8 cellular contexts compared by ENCODE assay signal in the genomic region with DNA sequence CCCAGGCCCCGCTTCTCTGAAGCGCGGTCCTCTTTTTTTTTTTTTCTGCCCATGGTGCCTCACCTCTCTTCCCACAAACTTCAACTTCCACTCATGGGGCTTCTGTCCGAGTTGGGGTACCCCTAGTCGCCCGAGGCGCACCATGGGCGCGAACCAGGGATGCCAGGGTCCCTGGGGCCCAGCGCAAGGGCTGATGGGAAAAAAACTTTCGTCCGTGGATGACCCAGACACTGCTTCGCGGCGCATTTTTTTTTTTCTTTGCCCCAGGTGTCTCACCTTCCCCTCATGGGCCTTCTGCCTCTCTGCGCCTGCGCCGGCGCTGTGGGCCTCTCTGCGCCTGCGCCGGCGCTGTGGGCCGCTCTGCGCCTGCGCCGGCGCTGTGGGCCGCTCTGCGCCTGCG.
DNase-seq lines count a peak whose midpoint lies in the region; ATAC-seq and TF ChIP-seq lines count a peak whose summit lies in the region.
"Not testable (repeated sequence)": the region's sequence is repeated elsewhere in the genome, so short reads cannot be mapped to it uniquely, and the experiment has no call there.

No MANE protein-coding gene starts in this region.

- POLR2A ChIA-PET in AG04449 (lab: Yijun Ruan, JAX); activated CD4-positive, alpha-beta memory T cell treated with anti-CD3 and anti-CD28 coated beads, Interleukin-2, amount 10 ng/mL, durations not matched to agents 7 days and 5 days (lab: Charles Lee): not testable (repeated sequence)

- peak overlapping the region; percentile 62 for H3K4me3 ChIP-seq in AG04449 (ENCODE audit: low read depth, low read length)
- H3K4me3 ChIP-seq in GM12865 (ENCODE audit: low read depth, low read length): peak overlapping the region; percentile 46
- peak overlapping the region; percentile 44 for H3K4me3 ChIP-seq in fibroblast of the aortic adventitia (ENCODE audit: low read depth, low read length)
- H3K4me3 ChIP-seq in osteoblast (ENCODE audit: insufficient read depth, low read length): peak overlapping the region; percentile 64
- peak overlapping the region; percentile 62 for H3K4me3 ChIP-seq in thoracic aorta

- H4K20me1 ChIP-seq in osteoblast (ENCODE audit: insufficient read depth, low read length): not testable (repeated sequence)

- not testable (repeated sequence) for H3K27me3 Mint-ChIP-seq in activated CD4-positive, alpha-beta memory T cell treated with anti-CD3 and anti-CD28 coated beads, Interleukin-2, amount 10 ng/mL, durations not matched to agents 7 days and 5 days; activated naive CD8-positive, alpha-beta T cell

- H3K79me2 ChIP-seq in osteoblast (ENCODE audit: insufficient read depth, low read length): not testable (repeated sequence)

- ATAC-seq in thoracic aorta (ENCODE audit: insufficient number of reproducible peaks, low FRiP score, low read depth): not testable (repeated sequence)

- CTCF ChIA-PET in AG04449 (lab: Yijun Ruan, JAX); activated CD4-positive, alpha-beta memory T cell treated with anti-CD3 and anti-CD28 coated beads, Interleukin-2, amount 10 ng/mL, durations not matched to agents 7 days and 5 days (lab: Charles Lee): not testable (repeated sequence)

- DNase-seq in AG04449 (ENCODE audit: low read depth, low spot score); activated CD4-positive, alpha-beta memory T cell treated with anti-CD3 and anti-CD28 coated beads, Interleukin-2, amount 10 ng/mL, durations not matched to agents 7 days and 5 days; fibroblast of the aortic adventitia (ENCODE audit: low read depth); osteoblast (ENCODE audit: insufficient read length, low spot score, missing footprints); thoracic aorta (ENCODE audit: low spot score): not testable (repeated sequence)
- peak; percentile 13 for DNase-seq in GM12865 (ENCODE audit: low read depth)
- DNase-seq in SK-MEL-5 (ENCODE audit: low read depth, low spot score): peak; percentile 3

- TF ChIP-seq CTCF in AG04449 (IDR thresholded peaks at IDR 0.05; ENCODE audit: insufficient read depth, low read length, missing control alignments); GM12865 (IDR thresholded peaks at IDR 0.05; ENCODE audit: insufficient read depth, low read depth, low read length, missing control alignments); fibroblast of the aortic adventitia (IDR thresholded peaks at IDR 0.05; ENCODE audit: insufficient read depth, low read length); osteoblast (IDR thresholded peaks at IDR 0.05; ENCODE audit: extremely low read depth, low read depth, low read length); thoracic aorta (IDR thresholded peaks at IDR 0.05): not testable (repeated sequence)

- in situ Hi-C loops in SK-MEL-5 (cut with HindIII; ENCODE audit: low pct_unique_long_range_greater_than_20kb, low sequenced_read_pairs): not testable (repeated sequence)

- not testable (repeated sequence) for H3K36me3 ChIP-seq in osteoblast (ENCODE audit: insufficient read depth, low read length); thoracic aorta

- peak overlapping the region; percentile 37 for H3K4me3 Mint-ChIP-seq in activated CD4-positive, alpha-beta memory T cell treated with anti-CD3 and anti-CD28 coated beads, Interleukin-2, amount 10 ng/mL, durations not matched to agents 7 days and 5 days
- peak overlapping the region; percentile 66 for H3K4me3 Mint-ChIP-seq in activated naive CD8-positive, alpha-beta T cell

- H3K27ac ChIP-seq in osteoblast (ENCODE audit: low read depth, low read length); thoracic aorta: not testable (repeated sequence)

- not testable (repeated sequence) for H3K4me1 ChIP-seq in osteoblast (ENCODE audit: insufficient read depth, low read length); thoracic aorta (ENCODE audit: control insufficient read depth in 1 of 2, low read depth in 2 of 2)

- not testable (repeated sequence) for H3K27me3 ChIP-seq in osteoblast (ENCODE audit: insufficient read depth, low read length); thoracic aorta (replicated peaks; ENCODE audit: insufficient read depth)

- peak overlapping the region; percentile 28 for H3K4me2 ChIP-seq in osteoblast (ENCODE audit: insufficient read depth, low read length)

- H3K9me3 Mint-ChIP-seq in activated CD4-positive, alpha-beta memory T cell treated with anti-CD3 and anti-CD28 coated beads, Interleukin-2, amount 10 ng/mL, durations not matched to agents 7 days and 5 days; activated naive CD8-positive, alpha-beta T cell (ENCODE audit: low read depth): not testable (repeated sequence)

- not testable (repeated sequence) for H3K9me3 ChIP-seq in osteoblast (ENCODE audit: low read depth, low read length); thoracic aorta

- H3K36me3 Mint-ChIP-seq in activated CD4-positive, alpha-beta memory T cell treated with anti-CD3 and anti-CD28 coated beads, Interleukin-2, amount 10 ng/mL, durations not matched to agents 7 days and 5 days (ENCODE audit: low read depth); activated naive CD8-positive, alpha-beta T cell: not testable (repeated sequence)

- not testable (repeated sequence) for H2AFZ ChIP-seq in osteoblast (ENCODE audit: low read length)

- H3K27ac Mint-ChIP-seq in activated CD4-positive, alpha-beta memory T cell treated with anti-CD3 and anti-CD28 coated beads, Interleukin-2, amount 10 ng/mL, durations not matched to agents 7 days and 5 days; activated naive CD8-positive, alpha-beta T cell: not testable (repeated sequence)

- not testable (repeated sequence) for H3K4me1 Mint-ChIP-seq in activated CD4-positive, alpha-beta memory T cell treated with anti-CD3 and anti-CD28 coated beads, Interleukin-2, amount 10 ng/mL, durations not matched to agents 7 days and 5 days; activated naive CD8-positive, alpha-beta T cell (ENCODE audit: low read depth)
